In the genomic region with DNA sequence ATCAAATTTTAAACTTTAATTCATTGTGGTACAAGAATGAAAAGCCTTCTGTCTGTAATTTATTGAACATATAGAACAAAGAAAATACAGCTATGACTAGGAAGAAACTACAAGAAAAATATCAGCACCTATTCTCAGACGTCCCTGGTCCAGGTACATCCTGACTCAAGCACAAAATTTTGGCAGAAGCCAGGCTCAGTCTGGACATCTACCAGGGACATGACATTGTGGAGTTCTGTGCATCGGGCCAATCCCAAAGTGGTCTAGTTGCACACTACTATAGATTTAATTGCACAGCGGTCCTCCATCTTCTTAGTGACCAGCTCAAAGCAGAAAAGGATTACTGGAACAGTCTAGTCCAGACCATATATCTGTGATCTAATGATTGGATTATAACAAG, we compare ENCODE assay signal across 25 cellular contexts. TPM values are rescaled to one million over a fixed set of nuclear protein-coding genes. Genes with fewer than 3 reads are reported as not detected.
"Had no signal": no experiment of that assay in that cellular context is flagged by ENCODE, and none has a peak within 500 bp of the region (broad histone marks: within the 10 kb centered on the region; RNA-seq: fewer than 3 reads in every experiment).

No MANE protein-coding gene starts in this region.

- H2AFZ ChIP-seq: hepatocyte had no signal

- H3K4me3 ChIP-seq: esophagus squamous epithelium, hepatocyte, lung, mucosa of descending colon, pancreas, sigmoid colon, skin epidermis, spleen, thoracic aorta, tibial nerve, upper lobe of left lung had no signal

- H3K4me2 ChIP-seq: hepatocyte had no signal

- H3K27me3 ChIP-seq: esophagus squamous epithelium, hepatocyte, neutrophil, pancreas, sigmoid colon, spleen, tibial nerve, upper lobe of left lung had no signal

- DNase-seq: cerebellar nuclear complex; cortex of kidney; effector memory CD8-positive, alpha-beta T cell; erythroblast; esophagus squamous epithelium; foreskin melanocyte; kidney; left colon; mucosa of descending colon; naive B cell; pancreas; sigmoid colon; spleen; stimulated activated naive B cell treated with anti-CD40 and anti-IgM and Interleukin-4, amounts not matched to agents 10 μg/mL and 1 μg/mL and 100 μg/mL, for 72 hours; upper lobe of left lung had no signal

- H3K79me2 ChIP-seq: hepatocyte had no signal

- H3K27ac ChIP-seq: esophagus squamous epithelium, hepatocyte, neutrophil, pancreas, sigmoid colon, skin epidermis, spleen, thoracic aorta, tibial nerve, upper lobe of left lung had no signal

- H3K4me1 ChIP-seq: spleen, upper lobe of left lung had no signal

- ATAC-seq: effector memory CD8-positive, alpha-beta T cell; left colon; mucosa of descending colon; natural killer cell treated with Interleukin-12 subunit alpha and Interleukin-12 subunit beta and Interleukin-15 and Interleukin-18, amount 100 ng/mL, for 72 hours; pancreas; stimulated activated naive B cell treated with anti-CD40 and anti-IgM and Interleukin-4, amounts not matched to agents 10 μg/mL and 1 μg/mL and 100 μg/mL, for 72 hours had no signal

- H3K9me3 ChIP-seq: esophagus squamous epithelium, mucosa of descending colon, neutrophil, pancreas, sigmoid colon, spleen, thoracic aorta, tibial nerve, upper lobe of left lung had no signal

RNA-seq across cellular contexts. Expression of gene C11orf91, which starts 51.3 kb away (rescaled TPM):
- total RNA-seq: dermis microvascular lymphatic vessel endothelial cell; esophagus squamous epithelium; hepatocyte; kidney; left colon; liver; natural killer cell treated with Interleukin-12 subunit alpha and Interleukin-12 subunit beta and Interleukin-15 and Interleukin-18, amount 100 ng/mL, for 72 hours; omental fat pad; sigmoid colon; thoracic aorta; tibial nerve had no signal
